Comparison of ENCODE assay signal across 12 cellular contexts in genomic region chr6:158031191-158031444, GRCh38. TPM values are rescaled to one million over a fixed set of nuclear protein-coding genes. Genes with fewer than 3 reads are reported as not detected.
DNase-seq lines count a peak whose midpoint lies in the region; ATAC-seq and TF ChIP-seq lines count a peak whose summit lies in the region.
"Had no signal": no experiment of that assay in that cellular context is flagged by ENCODE, and none has a peak within 500 bp of the region (broad histone marks: within the 10 kb centered on the region; RNA-seq: fewer than 3 reads in every experiment).

No MANE protein-coding gene starts in this region.

- TF ChIP-seq CTCF in heart left ventricle (IDR thresholded peaks at IDR 0.05), result no peak
- no peak for TF ChIP-seq CTCF in type B pancreatic cell (conservative IDR thresholded peaks at IDR 0.05)
- no peak for TF ChIP-seq CTCF in tibial nerve (IDR thresholded peaks at IDR 0.05)

- H3K36me3 ChIP-seq in heart left ventricle (peaks cover 0 to 26% (median 0%) of the 10 kb centered on the region in 9 donors), mesodermal cell (ENCODE audit: control insufficient read depth, insufficient read depth, low read length) (peaks cover 46% of the 10 kb centered on the region), tibial nerve (peaks cover 0 to 8% (median 0%) of the 10 kb centered on the region in 3 donors)

- peak overlapping the region in 11 of 12 donors; percentile 5 to 86 (median 72) for H3K27ac ChIP-seq in heart left ventricle
- H3K27ac ChIP-seq in mesodermal cell (ENCODE audit: low read depth, low read length, severe bottlenecking), result peak overlapping the region; percentile 89
- peak overlapping the region in 1 of 4 donors; percentile 12 for H3K27ac ChIP-seq in tibial nerve
- H3K27ac ChIP-seq: C4-2B, HL-60 had no signal

- no peak overlapping the region for H3K4me3 Mint-ChIP-seq in activated naive CD8-positive, alpha-beta T cell treated with anti-CD3 and anti-CD28 coated beads for 36 hours
- H3K4me3 Mint-ChIP-seq in type B pancreatic cell, result peak overlapping the region; percentile 41

- H3K27me3 Mint-ChIP-seq in activated naive CD8-positive, alpha-beta T cell treated with anti-CD3 and anti-CD28 coated beads for 36 hours, result no peaks in the 10 kb centered on the region
- no peaks in the 10 kb centered on the region for H3K27me3 Mint-ChIP-seq in type B pancreatic cell

- peaks cover 9 to 75% (median 53%) of the 10 kb centered on the region in 12 donors for H3K4me1 ChIP-seq in heart left ventricle
- peaks cover 42% of the 10 kb centered on the region for H3K4me1 ChIP-seq in mesodermal cell (ENCODE audit: control insufficient read depth, insufficient read depth, low read length, poor library complexity, severe bottlenecking)
- peaks cover 0 to 35% (median 19%) of the 10 kb centered on the region in 4 donors for H3K4me1 ChIP-seq in tibial nerve

- H3K4me3 ChIP-seq in heart left ventricle (no peak overlapping the region), mesodermal cell (ENCODE audit: extremely low read depth, insufficient read depth, low read length, poor library complexity, severe bottlenecking) (no peak overlapping the region), tibial nerve (no peak overlapping the region)

- no peak for ATAC-seq in heart left ventricle
- ATAC-seq in left ventricle myocardium superior, result no peak
- no peak for ATAC-seq in HG02642 (IDR thresholded peaks at IDR 0.05; ENCODE audit: poor library complexity, unreplicated experiment)
- ATAC-seq in HG03442 (IDR thresholded peaks at IDR 0.05; ENCODE audit: unreplicated experiment), result no peak

- 68 to 86% (median 74%) methylated on average over 4 of the region's 4 CpGs for WGBS in heart left ventricle, 4 donors
- WGBS in mesodermal cell (ENCODE audit: insufficient coverage in 2 of 2), 2 experiments, result 68 to 77% methylated on average over 4 of the region's 4 CpGs
- 72 to 76% methylated on average over 3 to 4 of the region's 4 CpGs for WGBS in tibial nerve, 2 donors

- peaks cover 26% of the 10 kb centered on the region for H3K36me3 Mint-ChIP-seq in activated naive CD8-positive, alpha-beta T cell treated with anti-CD3 and anti-CD28 coated beads for 36 hours
- H3K36me3 Mint-ChIP-seq in type B pancreatic cell, result peaks cover 8% of the 10 kb centered on the region

- TF ChIP-seq EP300 in tibial nerve (IDR thresholded peaks at IDR 0.05), result no peak

- H3K4me1 Mint-ChIP-seq in activated naive CD8-positive, alpha-beta T cell treated with anti-CD3 and anti-CD28 coated beads for 36 hours, result peaks cover 38% of the 10 kb centered on the region
- peaks cover 51% of the 10 kb centered on the region for H3K4me1 Mint-ChIP-seq in type B pancreatic cell (ENCODE audit: unreplicated experiment)

- intact Hi-C loops in heart left ventricle (cut with DNase I), result loop anchor here in 1 of 10 donors (5.0 kb wide), 1 partner anchor 49 kb away; the partner anchor contains the start of gene SYNJ2
- intact Hi-C loops in left ventricle myocardium superior (cut with micrococcal nuclease), result no loop called here

- no peak for DNase-seq in heart left ventricle
- no peak for DNase-seq in left ventricle myocardium superior
- DNase-seq in activated naive CD8-positive, alpha-beta T cell treated with anti-CD3 and anti-CD28 coated beads for 36 hours, result no peak
- no peak for DNase-seq in type B pancreatic cell (ENCODE audit: extremely low spot score, unreplicated experiment)
- DNase-seq in tibial nerve (ENCODE audit: low spot score in 2 of 2), result no peak
- DNase-seq: NCI-H2107; stimulated activated CD4-positive, alpha-beta T cell treated with anti-CD3 and anti-CD28 coated beads, Interleukin-2, amount 100 ng/mL, for 48 hours had no signal

- H3K9me3 ChIP-seq in heart left ventricle (no peaks in the 10 kb centered on the region), mesodermal cell (ENCODE audit: control insufficient read depth, low read length) (no peaks in the 10 kb centered on the region), tibial nerve (no peaks in the 10 kb centered on the region)

- TF ChIP-seq POLR2A in heart left ventricle (IDR thresholded peaks at IDR 0.05) (no peak), tibial nerve (IDR thresholded peaks at IDR 0.05) (no peak)

- H3K27ac Mint-ChIP-seq in activated naive CD8-positive, alpha-beta T cell treated with anti-CD3 and anti-CD28 coated beads for 36 hours, result peak overlapping the region; percentile 59
- peak overlapping the region; percentile 75 for H3K27ac Mint-ChIP-seq in type B pancreatic cell

- no peaks in the 10 kb centered on the region for H3K9me3 Mint-ChIP-seq in activated naive CD8-positive, alpha-beta T cell treated with anti-CD3 and anti-CD28 coated beads for 36 hours
- H3K9me3 Mint-ChIP-seq in type B pancreatic cell, result peaks cover 1% of the 10 kb centered on the region

- no peaks in the 10 kb centered on the region for H3K27me3 ChIP-seq in heart left ventricle
- H3K27me3 ChIP-seq in tibial nerve, result no peaks in the 10 kb centered on the region

RNA-seq across cellular contexts. Expression of gene SYNJ2, which starts 49.5 kb away (rescaled TPM):
- 10 to 100 TPM in 8 of 9 donors, 1 to 10 TPM in 1; 7.5 to 27.0 (median 18.2) TPM for total RNA-seq in heart left ventricle
- 10 to 100 TPM; 15.0 to 25.8 TPM for polyA plus RNA-seq in heart left ventricle
- 14.7 TPM for total RNA-seq in left ventricle myocardium superior
- 10 to 100 TPM; 28.1 to 29.4 TPM for total RNA-seq in activated naive CD8-positive, alpha-beta T cell treated with anti-CD3 and anti-CD28 coated beads for 36 hours
- polyA plus RNA-seq in mesodermal cell (2013, experiment 1 of 2), result 12.6 TPM
- polyA plus RNA-seq in mesodermal cell (2013, experiment 2 of 2), result 9.9 TPM
- 17.0 and 31.2 TPM in 2 replicates for total RNA-seq in type B pancreatic cell (ENCODE audit: low replicate concordance)
- total RNA-seq in tibial nerve, result 10 to 100 TPM in 1 of 4 donors, 1 to 10 TPM in 3; 4.4 to 10.5 (median 5.6) TPM
